22 cellular contexts compared by ENCODE assay signal in the genomic region with DNA sequence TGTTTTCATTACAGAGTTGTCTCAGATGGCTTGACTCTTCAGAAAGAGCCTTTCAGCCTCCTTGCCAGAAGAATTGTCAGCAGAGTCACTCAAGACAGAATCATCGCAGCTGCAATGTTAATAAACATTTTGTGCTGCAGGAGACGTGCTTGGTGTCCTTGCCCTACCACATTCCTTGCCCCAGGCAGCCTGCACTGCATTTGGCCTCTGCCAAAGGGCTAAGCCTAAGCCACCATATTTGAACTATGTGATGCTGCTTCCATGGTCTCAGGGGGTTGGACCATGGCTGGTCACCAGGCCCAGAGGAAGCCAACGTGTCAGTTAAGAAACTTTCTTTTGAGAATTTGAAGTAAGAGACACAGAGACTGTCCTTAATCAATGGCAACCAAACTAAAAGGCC.
DNase-seq lines count a peak whose midpoint lies in the region; ATAC-seq and TF ChIP-seq lines count a peak whose summit lies in the region.
"Had no signal": no experiment of that assay in that cellular context is flagged by ENCODE, and none has a peak within 500 bp of the region (broad histone marks: within the 10 kb centered on the region; RNA-seq: fewer than 3 reads in every experiment).

No MANE protein-coding gene starts in this region.

- TF ChIP-seq CTCF in PC-9 (conservative IDR thresholded peaks at IDR 0.05): no peak
- TF ChIP-seq CTCF in gastroesophageal sphincter (IDR thresholded peaks at IDR 0.05): no peak
- TF ChIP-seq CTCF in suprapubic skin (IDR thresholded peaks at IDR 0.05): no peak

- no peaks in the 10 kb centered on the region for H3K79me2 ChIP-seq in PC-9 (ENCODE audit: low read depth)

- no peak overlapping the region for H3K4me3 ChIP-seq in PC-9
- no peak overlapping the region for H3K4me3 ChIP-seq in gastroesophageal sphincter
- H3K4me3 ChIP-seq in suprapubic skin: no peak overlapping the region
- H3K4me3 ChIP-seq: GM23338, HAP-1, SJSA1 had no signal

- TF ChIP-seq EP300 in gastroesophageal sphincter (IDR thresholded peaks at IDR 0.05) (no peak), suprapubic skin (IDR thresholded peaks at IDR 0.05) (no peak)

- no peaks in the 10 kb centered on the region for H4K20me1 ChIP-seq in PC-9 (ENCODE audit: insufficient read depth)

- WGBS in gastroesophageal sphincter (ENCODE audit: low coverage in 1 of 2), 2 donors: 59% methylated on average over 3 of the region's 3 CpGs; no CpG with 5 or more reads in 1 of the 2 donors
- WGBS in suprapubic skin: 37% methylated on average over 3 of the region's 3 CpGs

- DNase-seq in Ammon's horn (ENCODE audit: low spot score) (peak; percentile 29), PC-9 (peak in 1 of 2 experiments; percentile 38), suprapubic skin (ENCODE audit: low spot score in 2 of 2) (no peak), NCI-H774 (lab: John Stamatoyannopoulos, UW) (no peak), immature natural killer cell (no peak), HCEC 1CT (no peak)
- DNase-seq: CD4-positive, CD25-positive, alpha-beta regulatory T cell; IMR-90; MV-4-11; NCI-H1105 treated with DMSO at 0.1 percent for 48 hours; NCI-H1694; NCI-H2081 treated with DMSO at 0.1 percent for 48 hours; NCI-H2171 treated with DMSO at 0.1 percent for 48 hours; NCI-H446; NCI-H526; OCI-M1 had no signal

- 0 out of 2 replicates have a peak, but pooled peaks cover 4% of the 10 kb centered on the region for H3F3A ChIP-seq in PC-9 (ENCODE audit: insufficient read depth, low read depth)

- H3K27me3 Mint-ChIP-seq in immature natural killer cell (ENCODE audit: low read depth in 3 of 3): peaks cover 0 to 4% (median 2%) of the 10 kb centered on the region in 3 donors

- CTCF ChIA-PET in PC-9 (lab: Charles Lee): interaction anchor here (0.6 kb wide), 1 partner anchor 225 kb away, joined by 3 read pairs; no protein-coding TSS in a partner anchor

- no peak for ATAC-seq in gastroesophageal sphincter
- ATAC-seq: GM23338, Right ventricle myocardium inferior had no signal

- no peaks in the 10 kb centered on the region for H3K4me1 Mint-ChIP-seq in immature natural killer cell
- H3K4me1 Mint-ChIP-seq: CD4-positive, CD25-positive, alpha-beta regulatory T cell; GM23338 had no signal

- no TSS peak for BruUV-seq in PC-9 (replicated peaks; lab: Mats Ljungman, UMichigan)

- 0 out of 2 replicates have a peak overlapping the region, but pooled peaks have one; percentile 12 for H3K4me2 ChIP-seq in PC-9
- H3K4me2 ChIP-seq: GM23338, KMS-11 had no signal

- no peak for TF ChIP-seq POLR2A in gastroesophageal sphincter (IDR thresholded peaks at IDR 0.05)
- TF ChIP-seq POLR2A in suprapubic skin (IDR thresholded peaks at IDR 0.05): no peak

- H3K27me3 ChIP-seq in PC-9 (ENCODE audit: insufficient read depth, low read depth) (no peaks in the 10 kb centered on the region), gastroesophageal sphincter (no peaks in the 10 kb centered on the region), suprapubic skin (no peaks in the 10 kb centered on the region)
- H3K27me3 ChIP-seq: SJSA1 had no signal

- intact Hi-C loops in PC-9 (cut with micrococcal nuclease; ENCODE audit: unreplicated experiment): no loop called here

- H2AFZ ChIP-seq in PC-9: no peak overlapping the region
- H2AFZ ChIP-seq: GM23338 had no signal

- H3K27ac Mint-ChIP-seq in immature natural killer cell: no peak overlapping the region
- H3K27ac Mint-ChIP-seq: CD4-positive, CD25-positive, alpha-beta regulatory T cell; GM23338 had no signal

- no peak overlapping the region for H3K27ac ChIP-seq in PC-9
- H3K27ac ChIP-seq in gastroesophageal sphincter: peak overlapping the region in 3 of 4 donors; percentile 31 to 55 (median 37)
- peak overlapping the region; percentile 51 for H3K27ac ChIP-seq in suprapubic skin
- H3K27ac ChIP-seq: KMS-11, SJSA1 had no signal

- H3K9me2 ChIP-seq in PC-9 (ENCODE audit: insufficient read depth): no peaks in the 10 kb centered on the region; the same call in 1 of the 2 replicates

- peaks cover 0 to 22% (median 4%) of the 10 kb centered on the region in 6 donors for H3K9me3 Mint-ChIP-seq in immature natural killer cell

- no peak overlapping the region for H3K4me3 Mint-ChIP-seq in immature natural killer cell
- H3K4me3 Mint-ChIP-seq: CD4-positive, CD25-positive, alpha-beta regulatory T cell; GM23338 had no signal

- POLR2A ChIA-PET in PC-9 (lab: Charles Lee; ENCODE audit: unreplicated experiment): no interaction called here

- H3K36me3 ChIP-seq in PC-9 (ENCODE audit: low read depth): no peaks in the 10 kb centered on the region
- H3K36me3 ChIP-seq in gastroesophageal sphincter: no peaks in the 10 kb centered on the region
- H3K36me3 ChIP-seq in suprapubic skin: no peaks in the 10 kb centered on the region
- H3K36me3 ChIP-seq: HAP-1, SJSA1 had no signal

- H3K4me1 ChIP-seq in PC-9 (replicated peaks; ENCODE audit: insufficient read depth) (peaks cover 7% of the 10 kb centered on the region; the same call in 1 of the 2 replicates), gastroesophageal sphincter (no peaks in the 10 kb centered on the region), suprapubic skin (peaks cover 20% of the 10 kb centered on the region)
- H3K4me1 ChIP-seq: HAP-1, SJSA1 had no signal

- H3K9me3 ChIP-seq in PC-9 (ENCODE audit: insufficient read depth, low read depth) (peaks cover 1% of the 10 kb centered on the region; the same call in 1 of the 2 replicates), gastroesophageal sphincter (no peaks in the 10 kb centered on the region), suprapubic skin (no peaks in the 10 kb centered on the region)
- H3K9me3 ChIP-seq: HAP-1, SJSA1 had no signal

- no peaks in the 10 kb centered on the region for H3K36me3 Mint-ChIP-seq in immature natural killer cell
- H3K36me3 Mint-ChIP-seq: CD4-positive, CD25-positive, alpha-beta regulatory T cell had no signal
